In genomic region chr21:36700295-36700960, GRCh38 we compare ENCODE assay signal across 1 cellular context.
TF ChIP-seq lines count a peak whose summit lies in the region.

No MANE protein-coding gene starts in this region.

TF ChIP-seq in HEK293, 187 proteins besides CTCF, POLR2A, EP300 and RAD21 (continued from another document):
- TF ChIP-seq ZNF596 (tag by site-specific recombination; IDR thresholded peaks at IDR 0.05) (peak; percentile 22; the same call in 1 of the 2 replicates), ZNF280D (tag by site-specific recombination; IDR thresholded peaks at IDR 0.05) (no peak), ZNF354C (tag by site-specific recombination; IDR thresholded peaks at IDR 0.05; ENCODE audit: borderline replicate concordance, low read depth) (no peak), YY2 (tag by site-specific recombination; IDR thresholded peaks at IDR 0.05) (no peak), ZNF645 (tag by site-specific recombination; IDR thresholded peaks at IDR 0.05) (0 out of 2 replicates have a peak, but pooled peaks have one; percentile 36), SALL2 (tag by site-specific recombination; IDR thresholded peaks at IDR 0.05; ENCODE audit: borderline replicate concordance) (peak; percentile 14; the same call in 1 of the 2 replicates), ZNF423 (tag by site-specific recombination; IDR thresholded peaks at IDR 0.05) (no peak), ZNF239 (tag by site-specific recombination; IDR thresholded peaks at IDR 0.05) (peak; percentile 54; the same call in 1 of the 2 replicates), ZNF416 (tag by site-specific recombination; IDR thresholded peaks at IDR 0.05) (no peak), ZSCAN23 (tag by site-specific recombination; IDR thresholded peaks at IDR 0.05) (peak; percentile 96; the same call in 1 of the 2 replicates), EGR2 (tag by site-specific recombination; IDR thresholded peaks at IDR 0.05; ENCODE audit: low read depth) (peak; percentile 80)
TF ChIP-seq in HEK293: peak in this region for 22.
